In genomic region chr1:231866392-231867331, GRCh38 we compare ENCODE assay signal across 7 cellular contexts.
DNase-seq lines count a peak whose midpoint lies in the region; ATAC-seq, FAIRE-seq and TF ChIP-seq lines count a peak whose summit lies in the region.

No MANE protein-coding gene starts in this region.

- FAIRE-seq in GM12892 (lab: Jason Lieb, UNC): peak; percentile 81
- FAIRE-seq in TTC549 (lab: Jason Lieb, UNC): peak; percentile 89
- peak; percentile 97 for FAIRE-seq in islet of Langerhans (lab: Jason Lieb, UNC)

- in situ Hi-C loops in T47D (cut with HindIII; ENCODE audit: low pct_unique_long_range_greater_than_20kb, low sequenced_read_pairs): no loop called here

- DNase-seq in GM12892 (ENCODE audit: insufficient read length): peak; percentile 16
- peak; percentile 44 to 85 (median 52) for DNase-seq in NCI-H1417 (lab: John Stamatoyannopoulos, UW)
- DNase-seq in T47D (ENCODE audit: low read depth in 1 of 2, low spot score in 1 of 2): peak; percentile 48 to 75
- DNase-seq in stimulated activated CD4-positive, alpha-beta T cell treated with anti-CD3 and anti-CD28 coated beads, Interleukin-1b, Interleukin-23, amount 100 ng/mL, for 4 hours (ENCODE audit: low read depth in 2 of 2): peak; percentile 42 to 52

- no peak for TF ChIP-seq POLR2A in GM12892 (IDR thresholded peaks at IDR 0.05; ENCODE audit: low read depth, low read length)

- ATAC-seq in HG02642 (IDR thresholded peaks at IDR 0.05; ENCODE audit: poor library complexity, unreplicated experiment): no peak
